ENCODE assay signal across 9 cellular contexts in the genomic region with DNA sequence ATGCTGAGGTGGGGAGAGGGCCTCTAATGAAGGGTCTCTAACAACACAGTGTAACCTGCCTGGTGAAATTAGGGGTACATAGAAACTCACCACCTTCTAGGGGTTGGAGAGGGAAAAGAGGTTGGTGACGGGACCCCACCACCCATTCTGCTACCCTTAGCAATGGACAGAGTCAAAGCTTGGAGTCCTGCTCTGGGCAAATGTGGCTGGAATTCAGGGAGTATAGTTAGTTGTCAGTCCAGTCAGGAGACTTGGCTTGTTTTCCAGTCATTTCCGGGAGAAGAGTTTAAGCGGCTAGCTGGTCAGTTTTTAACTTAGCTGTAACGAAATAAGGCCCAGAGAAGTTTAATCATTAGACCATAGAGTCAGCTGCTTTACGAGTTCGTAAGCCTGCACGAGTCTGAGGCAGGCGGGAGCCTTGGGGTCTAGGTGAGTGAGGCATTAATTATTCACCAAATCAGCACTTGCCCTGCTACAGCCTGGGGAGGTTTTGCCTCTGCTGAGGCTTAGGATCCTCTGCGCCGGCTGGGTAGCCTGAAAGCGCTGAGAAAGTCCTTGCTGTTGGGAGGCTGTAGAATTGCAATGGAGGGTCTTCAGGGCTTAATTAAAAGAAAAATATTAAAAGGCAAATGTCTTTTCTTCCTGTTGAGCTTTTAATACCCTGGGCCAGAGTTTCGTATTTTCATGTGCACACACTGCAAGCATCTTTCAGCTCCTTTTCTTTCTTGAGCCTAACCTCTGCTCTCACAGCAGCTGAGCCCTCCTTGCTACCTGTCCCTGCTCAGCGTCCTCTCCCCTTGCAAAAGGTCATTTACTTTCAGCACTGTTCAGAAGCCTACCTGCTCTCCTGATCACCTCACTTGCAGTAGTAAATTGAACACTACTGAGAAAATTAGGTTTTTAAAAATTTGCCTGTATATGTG. TPM values are rescaled to one million over a fixed set of nuclear protein-coding genes. Genes with fewer than 3 reads are reported as not detected.
DNase-seq lines count a peak whose midpoint lies in the region; ATAC-seq, FAIRE-seq and TF ChIP-seq lines count a peak whose summit lies in the region.
"Had no signal": no experiment of that assay in that cellular context is flagged by ENCODE, and none has a peak within 500 bp of the region (broad histone marks: within the 10 kb centered on the region; RNA-seq: fewer than 3 reads in every experiment).

No MANE protein-coding gene starts in this region.

- no peak overlapping the region for H3K27ac Mint-ChIP-seq in activated T-cell treated with anti-CD3 and anti-CD28 coated beads, Interleukin-2, amount 50 U/mL, for 24 hours
- no peak overlapping the region for H3K27ac Mint-ChIP-seq in activated B cell treated with CpG ODN at 0.5 μM for 24 hours

- peaks cover 13 to 19% of the 10 kb centered on the region in 2 donors for H3K4me1 ChIP-seq in kidney (ENCODE audit: control insufficient read depth in 1 of 2, insufficient read depth in 1 of 2, low read depth in 1 of 2, low read length in 2 of 2)
- peaks cover 4 to 47% (median 31%) of the 10 kb centered on the region in 4 donors for H3K4me1 ChIP-seq in transverse colon

- H3K4me3 ChIP-seq in kidney (ENCODE audit: low read length in 2 of 2) (peak overlapping the region; percentile 78 to 79), transverse colon (no peak overlapping the region)

- no peak for TF ChIP-seq EP300 in transverse colon (IDR thresholded peaks at IDR 0.05; ENCODE audit: low read depth)

- no peak for DNase-seq in activated T-cell treated with anti-CD3 and anti-CD28 coated beads, Interleukin-2, amount 50 U/mL, for 24 hours
- DNase-seq in activated T-cell treated with anti-CD3 and anti-CD28 coated beads for 4 hours: no peak
- no peak for DNase-seq in activated B cell treated with CpG ODN at 0.5 μM for 24 hours
- DNase-seq in kidney: peak; percentile 90
- no peak for DNase-seq in transverse colon
- DNase-seq in UCSD-AML1 (lab: John Stamatoyannopoulos, UW; ENCODE audit: unreplicated experiment): no peak

- no peaks in the 10 kb centered on the region for H3K9me3 ChIP-seq in kidney (ENCODE audit: control insufficient read depth in 1 of 2, low read length in 2 of 2)
- no peaks in the 10 kb centered on the region for H3K9me3 ChIP-seq in transverse colon

- CTCF ChIA-PET in activated B cell treated with CpG ODN at 0.5 μM for 24 hours (lab: Charles Lee): no interaction called here

- no peak for ATAC-seq in activated B cell treated with CpG ODN at 0.5 μM for 24 hours (ENCODE audit: low read depth)
- no peak for ATAC-seq in GM19397 (IDR thresholded peaks at IDR 0.05; ENCODE audit: unreplicated experiment)
- no peak for ATAC-seq in HG03521 (IDR thresholded peaks at IDR 0.05; ENCODE audit: unreplicated experiment)

- POLR2A ChIA-PET in activated B cell treated with CpG ODN at 0.5 μM for 24 hours (lab: Charles Lee): no interaction called here

- in situ Hi-C loops in transverse colon (cut with MboI; ENCODE audit: low pct_ligation_motif_present in 1 of 4, low pct_unique_long_range_greater_than_20kb in 1 of 4, low sequenced_read_pairs in 3 of 4): no loop called here

- no peaks in the 10 kb centered on the region for H3K9me3 Mint-ChIP-seq in activated T-cell treated with anti-CD3 and anti-CD28 coated beads, Interleukin-2, amount 50 U/mL, for 24 hours
- H3K9me3 Mint-ChIP-seq in activated B cell treated with CpG ODN at 0.5 μM for 24 hours: no peaks in the 10 kb centered on the region

- peaks cover 68% of the 10 kb centered on the region for H3K27me3 Mint-ChIP-seq in activated T-cell treated with anti-CD3 and anti-CD28 coated beads, Interleukin-2, amount 50 U/mL, for 24 hours
- H3K27me3 Mint-ChIP-seq in activated B cell treated with CpG ODN at 0.5 μM for 24 hours: peaks cover 52% of the 10 kb centered on the region

- peaks cover 14% of the 10 kb centered on the region for H3K27me3 ChIP-seq in transverse colon

- FAIRE-seq in kidney (lab: Jason Lieb, UNC): peak; percentile 63

- H3K27ac ChIP-seq in kidney (ENCODE audit: low read depth in 2 of 2, low read length in 2 of 2) (peak overlapping the region; percentile 92 to 95), transverse colon (peak overlapping the region; percentile 85 to 91 (median 88))
- H3K27ac ChIP-seq: BLaER1 treated with 17β-estradiol and CSF1 and Interleukin-3, amounts not matched to agents 10 nM and 100 nM had no signal

- H3K36me3 Mint-ChIP-seq in activated T-cell treated with anti-CD3 and anti-CD28 coated beads, Interleukin-2, amount 50 U/mL, for 24 hours (ENCODE audit: low read depth): no peaks in the 10 kb centered on the region
- H3K36me3 Mint-ChIP-seq in activated B cell treated with CpG ODN at 0.5 μM for 24 hours (ENCODE audit: low read depth): no peaks in the 10 kb centered on the region

- H3K4me1 Mint-ChIP-seq in activated T-cell treated with anti-CD3 and anti-CD28 coated beads, Interleukin-2, amount 50 U/mL, for 24 hours (ENCODE audit: low read depth): peaks cover 22% of the 10 kb centered on the region
- H3K4me1 Mint-ChIP-seq in activated B cell treated with CpG ODN at 0.5 μM for 24 hours: peaks cover 21% of the 10 kb centered on the region

- H3K9ac ChIP-seq in kidney (ENCODE audit: low read length in 2 of 2): peak overlapping the region; percentile 43 to 83
- H3K9ac ChIP-seq: BLaER1 treated with 17β-estradiol and CSF1 and Interleukin-3, amounts not matched to agents 10 nM and 100 nM had no signal

- no peaks in the 10 kb centered on the region for H3K36me3 ChIP-seq in kidney (ENCODE audit: control insufficient read depth in 1 of 2, insufficient read depth in 2 of 2, low read length in 2 of 2)
- H3K36me3 ChIP-seq in transverse colon: no peaks in the 10 kb centered on the region
- H3K36me3 ChIP-seq: BLaER1 treated with 17β-estradiol and CSF1 and Interleukin-3, amounts not matched to agents 10 nM and 100 nM had no signal

- intact Hi-C loops in activated B cell treated with CpG ODN at 0.5 μM for 24 hours (cut with micrococcal nuclease) (loop anchor here (10.0 kb wide), 1 partner anchor 140 kb away; no protein-coding TSS in a partner anchor), kidney (cut with DNase I) (no loop called here), transverse colon (cut with DNase I; ENCODE audit: low total_unique reads) (loop anchor here (5.0 to 10.0 kb wide), 3 partner anchors 70 to 140 kb away; no protein-coding TSS in a partner anchor)

- WGBS in transverse colon (ENCODE audit: low coverage in 1 of 2), 2 donors: 35 to 60% methylated on average over 3 to 13 of the region's 13 CpGs

- peak overlapping the region; percentile 56 for H3K4me3 Mint-ChIP-seq in activated T-cell treated with anti-CD3 and anti-CD28 coated beads, Interleukin-2, amount 50 U/mL, for 24 hours
- H3K4me3 Mint-ChIP-seq in activated B cell treated with CpG ODN at 0.5 μM for 24 hours: peak overlapping the region; percentile 39

- TF ChIP-seq CTCF in activated B cell treated with CpG ODN at 0.5 μM for 24 hours (IDR thresholded peaks at IDR 0.05) (no peak), kidney (IDR thresholded peaks at IDR 0.05; ENCODE audit: borderline replicate concordance, extremely low read depth, insufficient read depth) (no peak), transverse colon (IDR thresholded peaks at IDR 0.05) (no peak)

- no peak for TF ChIP-seq POLR2A in transverse colon (IDR thresholded peaks at IDR 0.05)

RNA-seq across cellular contexts. Expression of a gene that starts 1.5 kb away (rescaled TPM):
- total RNA-seq in activated B cell treated with CpG ODN at 0.5 μM for 24 hours (not detected in 2 replicates), kidney (312 TPM), transverse colon (100 to 1,000 TPM in 2 of 4 donors, 10 to 100 TPM in 2; 54.2 to 119 (median 90.3) TPM)
- polyA plus RNA-seq in kidney (ENCODE audit: insufficient read depth, low read depth, low replicate concordance): 140 TPM

Comparison
In these comparisons a context has a peak if more than half of its experiments do, and no peak if none do; other contexts are left out.
1. H3K4me3 ChIP-seq: peak in kidney (2 of 2); none in transverse colon (0 of 4).
2. RNA of a gene that starts 1.5 kb away (total RNA-seq): 312 TPM in kidney (single experiment) and 54.2 to 119 TPM in transverse colon; not detected in activated B cell treated with CpG ODN at 0.5 μM for 24 hours; every median in the first group is over 10 times any median in the second.